Comparison of ENCODE assay signal across 17 cellular contexts in the genomic region with DNA sequence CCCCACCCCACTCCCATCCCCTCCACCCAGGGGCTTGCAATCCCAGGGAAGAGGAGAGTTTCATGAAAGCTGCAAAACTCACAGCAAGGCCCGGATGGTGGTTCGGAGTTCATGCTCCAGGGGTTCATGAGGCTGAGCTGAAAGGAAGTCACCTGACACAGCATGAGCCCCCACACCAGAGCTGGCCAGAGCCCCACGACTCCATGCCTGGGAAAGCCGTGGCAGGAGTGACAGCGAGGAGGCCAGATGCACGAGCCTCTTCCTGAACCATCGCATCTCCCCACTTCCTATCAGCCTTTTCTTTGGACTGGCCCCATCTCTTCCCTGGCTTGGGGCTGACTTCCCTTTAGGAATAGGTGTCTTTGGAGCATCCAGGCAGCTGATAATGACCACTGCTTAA.
A peak's percentile ranks its signal among the peaks of the same experiment; 100 is the strongest.
DNase-seq lines count a peak whose midpoint lies in the region; ATAC-seq, FAIRE-seq and TF ChIP-seq lines count a peak whose summit lies in the region.
"Had no signal": no experiment of that assay in that cellular context is flagged by ENCODE, and none has a peak within 500 bp of the region (broad histone marks: within the 10 kb centered on the region; RNA-seq: fewer than 3 reads in every experiment).

No MANE protein-coding gene starts in this region.

- DNase-seq in PC-3, result no peak
- no peak for DNase-seq in H1 (ENCODE audit: low read depth in 1 of 2, low spot score in 2 of 2)
- no peak for DNase-seq in Calu3
- no peak for DNase-seq in brain microvascular endothelial cell
- DNase-seq in ACHN, result no peak
- DNase-seq: activated CD4-positive, alpha-beta T cell treated with anti-CD3 and anti-CD28 coated beads, Interleukin-2, amount 10 ng/mL, durations not matched to agents 7 days and 5 days; activated CD8-positive, alpha-beta memory T cell treated with anti-CD3 and anti-CD28 coated beads, Interleukin-2, amount 50 U/mL, for 48 hours; activated effector memory CD4-positive, alpha-beta T cell treated with anti-CD3 and anti-CD28 coated beads, Interleukin-2, amount 50 U/mL, for 16 hours; amniotic stem cell; small intestine; stimulated activated CD4-positive, alpha-beta T cell treated with anti-CD3 and anti-CD28 coated beads, Interleukin-4, amount 100 ng/mL, for 24 hours had no signal

- in situ Hi-C loops in brain microvascular endothelial cell (cut with HindIII; ENCODE audit: low pct_ligation_motif_present, low sequenced_read_pairs) (no loop called here), ACHN (cut with HindIII; ENCODE audit: low pct_ligation_motif_present, low pct_unique_long_range_greater_than_20kb, low sequenced_read_pairs) (no loop called here)

- CTCF ChIA-PET in PC-3 (lab: Charles Lee), result interaction anchor here (0.5 kb wide), 1 partner anchor 106 kb away, joined by 6 read pairs; no protein-coding TSS in a partner anchor
- CTCF ChIA-PET in H1 (lab: Charles Lee; ENCODE audit: partially characterized antibody), result interaction anchor here (0.5 to 5.9 kb wide), 15 partner anchors 9 to 251 kb away, joined by 3 to 36 read pairs (median 3); a partner anchor contains a TSS
- CTCF ChIA-PET in Calu3 (lab: Charles Lee), result interaction anchor here (0.9 kb wide), 1 partner anchor 78 kb away, joined by 3 read pairs; no protein-coding TSS in a partner anchor

- H3K4me3 ChIP-seq in BLaER1, result no peak overlapping the region
- no peak overlapping the region for H3K4me3 ChIP-seq in PC-3 (ENCODE audit: low read length)
- no peak overlapping the region for H3K4me3 ChIP-seq in H1 (ENCODE audit: extremely low read depth in 1 of 4, insufficient read depth in 2 of 4, low read depth in 3 of 4, low read length in 4 of 4)
- H3K4me3 ChIP-seq in skeletal muscle satellite cell (ENCODE audit: low read length), result no peak overlapping the region
- H3K4me3 ChIP-seq in brain microvascular endothelial cell (ENCODE audit: low read depth, low read length), result no peak overlapping the region

- H4K20me1 ChIP-seq in BLaER1 (no peaks in the 10 kb centered on the region), PC-3 (ENCODE audit: low read length) (no peaks in the 10 kb centered on the region), H1 (replicated peaks in 1 of 2; ENCODE audit: control insufficient read depth in 1 of 2, insufficient read depth in 2 of 2, low read length in 2 of 2) (peaks cover 0 to 3% of the 10 kb centered on the region in 2 experiments)

- no peaks in the 10 kb centered on the region for H3K9me2 ChIP-seq in PC-3 (replicated peaks; ENCODE audit: low read length)

- H2BK5ac ChIP-seq in H1 (ENCODE audit: low read depth, low read length), result no peak overlapping the region; the same call in 1 of the 2 replicates

- ATAC-seq in PC-3 (no peak), HG03571 (IDR thresholded peaks at IDR 0.05; ENCODE audit: unreplicated experiment) (no peak)

- TF ChIP-seq RAD21 in H1 (IDR thresholded peaks at IDR 0.05 in 1 of 2, conservative IDR thresholded peaks at IDR 0.05 in 1 of 2; ENCODE audit: low read depth in 2 of 2, low read length in 2 of 2), result no peak

- H2BK12ac ChIP-seq in H1 (ENCODE audit: low read depth, low read length), result peak overlapping the region; percentile 27; the same call in 1 of the 2 replicates

- TF ChIP-seq POLR2A in H1 (IDR thresholded peaks at IDR 0.05; ENCODE audit: control extremely low read depth in 1 of 2, low read depth in 2 of 2, low read length in 2 of 2), result no peak

- H3K4me3 Mint-ChIP-seq in Calu3 (ENCODE audit: low read depth, unreplicated experiment), result no peak overlapping the region
- H3K4me3 Mint-ChIP-seq: activated CD4-positive, alpha-beta T cell treated with anti-CD3 and anti-CD28 coated beads, Interleukin-2, amount 10 ng/mL, durations not matched to agents 7 days and 5 days had no signal

- H2BK120ac ChIP-seq in H1 (replicated peaks; ENCODE audit: low read depth, low read length), result no peak overlapping the region

- no peak for TF ChIP-seq EP300 in H1 (IDR thresholded peaks at IDR 0.05; ENCODE audit: borderline replicate concordance in 1 of 2, low read depth in 2 of 2, low read length in 2 of 2)

- intact Hi-C loops in PC-3 (cut with micrococcal nuclease) (no loop called here), Calu3 (cut with micrococcal nuclease; ENCODE audit: unreplicated experiment) (no loop called here)

- H4K5ac ChIP-seq in H1 (ENCODE audit: insufficient read length, low read depth, low read length), result no peak overlapping the region

- H3K27ac ChIP-seq in BLaER1 (no peak overlapping the region), PC-3 (ENCODE audit: low read length) (0 out of 2 replicates have a peak overlapping the region, but pooled peaks have one; percentile 23), H1 (ENCODE audit: low read depth, low read length) (no peak overlapping the region), brain microvascular endothelial cell (no peak overlapping the region)
- H3K27ac ChIP-seq: KMS-11 had no signal

- H3K27me3 ChIP-seq in BLaER1 (no peaks in the 10 kb centered on the region), PC-3 (ENCODE audit: low read length) (no peaks in the 10 kb centered on the region), H1 (replicated peaks in 1 of 4; ENCODE audit: control insufficient read depth in 3 of 4, extremely low read depth in 1 of 4, insufficient read depth in 3 of 4, low read length in 3 of 4) (no peaks in the 10 kb centered on the region), skeletal muscle satellite cell (ENCODE audit: control insufficient read depth, insufficient read depth, low read length) (no peaks in the 10 kb centered on the region), brain microvascular endothelial cell (replicated peaks) (no peaks in the 10 kb centered on the region)

- H3F3A ChIP-seq in PC-3 (ENCODE audit: low read length, unreplicated experiment), result no peaks in the 10 kb centered on the region

- H2AK5ac ChIP-seq in H1 (ENCODE audit: low read depth, low read length), result no peak overlapping the region

- H3K18ac ChIP-seq in H1 (ENCODE audit: extremely low read depth, low read length), result no peak overlapping the region

- H3K4me2 ChIP-seq in BLaER1 (peak overlapping the region; percentile 71), PC-3 (ENCODE audit: low read length) (peak overlapping the region; percentile 65), H1 (ENCODE audit: insufficient read depth in 1 of 2, low read depth in 2 of 2, low read length in 2 of 2) (no peak overlapping the region; a peak in 1 of 4 replicates), skeletal muscle satellite cell (ENCODE audit: low read length) (peak overlapping the region; percentile 80)
- H3K4me2 ChIP-seq: KMS-11 had no signal

- 0 out of 2 replicates have a peak, but pooled peaks cover 3% of the 10 kb centered on the region for H3K79me2 ChIP-seq in PC-3 (ENCODE audit: low read length)
- H3K79me2 ChIP-seq in H1 (ENCODE audit: control insufficient read depth in 1 of 2, insufficient read depth in 2 of 2, low read length in 2 of 2), result no peaks in the 10 kb centered on the region

- peaks cover 25% of the 10 kb centered on the region for H3K4me1 Mint-ChIP-seq in Calu3 (ENCODE audit: low read depth, unreplicated experiment)

- 0 out of 2 replicates have a peak overlapping the region, but pooled peaks have one; percentile 61 for H2BK15ac ChIP-seq in H1 (ENCODE audit: low read length)

- H3K14ac ChIP-seq in H1 (ENCODE audit: insufficient read length), result no peak overlapping the region

- H3K27me3 Mint-ChIP-seq in Calu3 (ENCODE audit: unreplicated experiment), result no peaks in the 10 kb centered on the region

- no peak overlapping the region for H3K27ac Mint-ChIP-seq in Calu3 (ENCODE audit: unreplicated experiment)

- H3K36me3 Mint-ChIP-seq in Calu3 (ENCODE audit: insufficient read depth, unreplicated experiment), result peaks cover 10% of the 10 kb centered on the region

- no peaks in the 10 kb centered on the region for H3K9me3 ChIP-seq in BLaER1
- no peaks in the 10 kb centered on the region for H3K9me3 ChIP-seq in PC-3 (ENCODE audit: low read length)
- no peaks in the 10 kb centered on the region for H3K9me3 ChIP-seq in H1 (ENCODE audit: insufficient read depth in 2 of 2, low read depth in 1 of 2, low read length in 1 of 2)
- H3K9me3 ChIP-seq in skeletal muscle satellite cell (replicated peaks; ENCODE audit: low read length), result no peaks in the 10 kb centered on the region

- H3K56ac ChIP-seq in H1 (replicated peaks; ENCODE audit: insufficient read length, low read depth, low read length), result no peak overlapping the region

- no peak overlapping the region for H2AFZ ChIP-seq in PC-3 (ENCODE audit: low read length)
- no peak overlapping the region for H2AFZ ChIP-seq in H1 (ENCODE audit: low read length)

- TF ChIP-seq CTCF in PC-3 (conservative IDR thresholded peaks at IDR 0.05; ENCODE audit: low read depth, low read length) (no peak), H1 (IDR thresholded peaks at IDR 0.05; ENCODE audit: control extremely low read depth in 1 of 3, insufficient read depth in 1 of 3, low read depth in 1 of 3, low read length in 3 of 3) (no peak), Calu3 (IDR thresholded peaks at IDR 0.05; ENCODE audit: unreplicated experiment) (no peak), brain microvascular endothelial cell (IDR thresholded peaks at IDR 0.05; ENCODE audit: low read depth, low read length, missing control alignments) (no peak)

- H3K36me3 ChIP-seq in BLaER1, result no peaks in the 10 kb centered on the region
- H3K36me3 ChIP-seq in PC-3 (ENCODE audit: low read depth, low read length), result no peaks in the 10 kb centered on the region
- no peaks in the 10 kb centered on the region for H3K36me3 ChIP-seq in H1 (ENCODE audit: control insufficient read depth in 2 of 4, insufficient read depth in 4 of 4, low read length in 3 of 4)
- no peaks in the 10 kb centered on the region for H3K36me3 ChIP-seq in skeletal muscle satellite cell (ENCODE audit: insufficient read depth, low read length)
- no peaks in the 10 kb centered on the region for H3K36me3 ChIP-seq in brain microvascular endothelial cell (replicated peaks)

- no peaks in the 10 kb centered on the region for H3K9me3 Mint-ChIP-seq in Calu3 (ENCODE audit: low read depth, unreplicated experiment)
- H3K9me3 Mint-ChIP-seq: activated CD4-positive, alpha-beta T cell treated with anti-CD3 and anti-CD28 coated beads, Interleukin-2, amount 10 ng/mL, durations not matched to agents 7 days and 5 days; nephron had no signal

- H3K4me1 ChIP-seq in BLaER1 (peaks cover 33% of the 10 kb centered on the region), PC-3 (ENCODE audit: insufficient read depth, low read length) (peaks cover 16% of the 10 kb centered on the region), H1 (replicated peaks in 1 of 4; ENCODE audit: control insufficient read depth in 3 of 4, insufficient read depth in 4 of 4, low read length in 3 of 4) (peaks cover 0 to 6% (median under 1%) of the 10 kb centered on the region in 4 experiments; a peak in 4 of 7 replicates), skeletal muscle satellite cell (ENCODE audit: control insufficient read depth, insufficient read depth, low read length) (peaks cover 21% of the 10 kb centered on the region)

- H4K91ac ChIP-seq in H1 (replicated peaks; ENCODE audit: insufficient read length, low read length), result no peak overlapping the region

- no peak for FAIRE-seq in H1 (lab: Jason Lieb, UNC)
- FAIRE-seq: islet of Langerhans, small intestine had no signal

- no peak overlapping the region for H4K8ac ChIP-seq in H1 (ENCODE audit: extremely low read depth, insufficient read depth, low read length)

- H3K23ac ChIP-seq in H1 (ENCODE audit: insufficient read length), result no peak overlapping the region

- H3K79me1 ChIP-seq in H1 (ENCODE audit: low read depth, low read length), result no peaks in the 10 kb centered on the region

- WGBS in H1 (ENCODE audit: extremely low coverage in 1 of 2, insufficient coverage in 1 of 2, insufficient read length in 1 of 2, insufficient replicate concordance in 2 of 2, low coverage in 1 of 2, low lambda C conversion rate in 2 of 2, missing lambda C conversion rate in 1 of 2), 2 experiments, result 98% methylated on average over 6 of the region's 7 CpGs; no CpG with 5 or more reads in 1 of the 2 experiments

- no peak overlapping the region for H2BK20ac ChIP-seq in H1 (ENCODE audit: low read length)

- BruUV-seq in PC-3 (replicated peaks; lab: Mats Ljungman, UMichigan), result no TSS peak
- BruUV-seq in Calu3 (replicated peaks; lab: Mats Ljungman, UMichigan), result no TSS peak

- H3K23me2 ChIP-seq in H1 (ENCODE audit: low read depth, low read length), result no peaks in the 10 kb centered on the region

- no peak overlapping the region for H3K4ac ChIP-seq in H1 (replicated peaks; ENCODE audit: insufficient read length, low read depth, low read length)

- POLR2A ChIA-PET in PC-3 (lab: Charles Lee; ENCODE audit: unreplicated experiment) (no interaction called here), H1 (lab: Charles Lee; ENCODE audit: partially characterized antibody) (no interaction called here)

- no peak overlapping the region for H3K9ac ChIP-seq in BLaER1
- H3K9ac ChIP-seq in PC-3 (ENCODE audit: low read length), result no peak overlapping the region
- no peak overlapping the region for H3K9ac ChIP-seq in H1 (replicated peaks in 1 of 4; ENCODE audit: extremely low read depth in 1 of 4, low read depth in 3 of 4, low read length in 3 of 4)
- no peak overlapping the region for H3K9ac ChIP-seq in skeletal muscle satellite cell (ENCODE audit: low read depth, low read length)
- H3K9ac ChIP-seq: KMS-11 had no signal

Comparison
In these comparisons a context has a peak if more than half of its experiments do, and no peak if none do; other contexts are left out.
1. H3K4me2 ChIP-seq: peak in BLaER1 (single experiment), PC-3 (single experiment) and skeletal muscle satellite cell (single experiment); none in H1 (0 of 2).